8 cellular contexts compared by ENCODE assay signal in the genomic region with DNA sequence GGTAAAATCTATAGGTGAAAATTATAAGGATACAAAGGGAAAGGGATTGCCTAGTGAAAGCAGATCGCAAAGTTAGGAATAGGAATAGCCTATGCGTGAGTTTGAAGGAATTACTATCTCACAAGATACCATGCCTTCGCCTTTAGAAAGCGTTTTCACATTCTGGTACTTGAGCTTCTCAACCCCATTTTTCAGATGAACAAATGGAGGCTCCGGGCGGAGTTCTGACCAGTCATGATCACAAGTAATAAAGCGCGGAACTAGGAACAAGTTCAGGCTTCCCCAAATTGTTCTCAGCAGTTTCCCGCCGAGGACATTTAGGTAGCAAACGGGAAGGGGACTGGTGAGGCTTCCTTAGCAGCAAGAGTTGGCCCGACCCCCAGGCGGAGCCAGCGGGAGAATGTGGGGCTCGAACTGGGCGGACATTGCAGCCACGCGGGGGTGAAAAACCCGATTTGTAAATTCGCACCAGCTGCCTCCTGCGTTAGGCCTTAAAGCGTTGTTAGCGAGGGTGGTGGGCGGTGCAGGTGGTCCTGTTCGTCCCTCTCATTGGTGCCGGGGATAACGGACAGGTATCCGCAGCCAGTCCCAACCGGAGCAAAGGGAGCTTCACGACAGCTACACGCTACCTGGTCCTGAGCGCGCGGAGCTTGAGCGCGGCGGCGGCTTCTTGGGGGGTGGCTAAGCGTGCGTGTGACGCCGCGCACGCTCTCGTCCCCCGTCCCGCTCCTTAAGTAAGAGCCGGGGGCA.
A peak's percentile ranks its signal among the peaks of the same experiment; 100 is the strongest.
DNase-seq lines count a peak whose midpoint lies in the region; ATAC-seq lines count a peak whose summit lies in the region.

No MANE protein-coding gene starts in this region.

- ATAC-seq in GM19025 (IDR thresholded peaks at IDR 0.05; ENCODE audit: low read depth, unreplicated experiment): peak; percentile 66
- ATAC-seq in stimulated activated naive CD8-positive, alpha-beta T cell treated with anti-CD3 and anti-CD28 coated beads, Interleukin-15, amount 100 ng/mL, for 72 hours: peak; percentile 98

- H3K27ac Mint-ChIP-seq in stimulated activated naive CD8-positive, alpha-beta T cell treated with anti-CD3 and anti-CD28 coated beads, Interleukin-15, amount 100 ng/mL, for 72 hours: peak overlapping the region; percentile 87 to 96

- no peaks in the 10 kb centered on the region for H3K9me3 Mint-ChIP-seq in stimulated activated naive CD8-positive, alpha-beta T cell treated with anti-CD3 and anti-CD28 coated beads, Interleukin-15, amount 100 ng/mL, for 72 hours

- DNase-seq in NCI-H1092 treated with DMSO at 0.1 percent for 48 hours (lab: John Stamatoyannopoulos, UW) (peak; percentile 89), germinal center (ENCODE audit: low spot score) (peak; percentile 94), nucleus accumbens (lab: John Stamatoyannopoulos, UW) (peak in 53 of 56 donors; percentile 8 to 94 (median 72)), NCI-H345 treated with DMSO at 0.1 percent for 48 hours (lab: John Stamatoyannopoulos, UW; ENCODE audit: unreplicated experiment) (no peak), NCI-H226 (no peak)
- DNase-seq in activated gamma-delta T cell treated with anti-CD3 and anti-CD28 coated beads, Interleukin-2, amount 50 U/mL, for 16 hours (ENCODE audit: low read depth): peak; percentile 75
- peak; percentile 88 to 93 for DNase-seq in stimulated activated naive CD8-positive, alpha-beta T cell treated with anti-CD3 and anti-CD28 coated beads, Interleukin-15, amount 100 ng/mL, for 72 hours

- peaks cover 17% of the 10 kb centered on the region for H3K4me1 Mint-ChIP-seq in stimulated activated naive CD8-positive, alpha-beta T cell treated with anti-CD3 and anti-CD28 coated beads, Interleukin-15, amount 100 ng/mL, for 72 hours

- peak overlapping the region; percentile 79 to 85 for H3K4me3 Mint-ChIP-seq in stimulated activated naive CD8-positive, alpha-beta T cell treated with anti-CD3 and anti-CD28 coated beads, Interleukin-15, amount 100 ng/mL, for 72 hours

- H3K27me3 Mint-ChIP-seq in stimulated activated naive CD8-positive, alpha-beta T cell treated with anti-CD3 and anti-CD28 coated beads, Interleukin-15, amount 100 ng/mL, for 72 hours: no peaks in the 10 kb centered on the region

Comparison
In these comparisons a context has a peak if more than half of its experiments do, and no peak if none do; other contexts are left out.
1. DNase-seq: peak in NCI-H1092 treated with DMSO at 0.1 percent for 48 hours (single experiment), activated gamma-delta T cell treated with anti-CD3 and anti-CD28 coated beads, Interleukin-2, amount 50 U/mL, for 16 hours (single experiment), germinal center (single experiment), nucleus accumbens (53 of 56) and stimulated activated naive CD8-positive, alpha-beta T cell treated with anti-CD3 and anti-CD28 coated beads, Interleukin-15, amount 100 ng/mL, for 72 hours (2 of 2); none in NCI-H345 treated with DMSO at 0.1 percent for 48 hours (single experiment) and NCI-H226 (single experiment).